2 cellular contexts compared by ENCODE assay signal in the genomic region with DNA sequence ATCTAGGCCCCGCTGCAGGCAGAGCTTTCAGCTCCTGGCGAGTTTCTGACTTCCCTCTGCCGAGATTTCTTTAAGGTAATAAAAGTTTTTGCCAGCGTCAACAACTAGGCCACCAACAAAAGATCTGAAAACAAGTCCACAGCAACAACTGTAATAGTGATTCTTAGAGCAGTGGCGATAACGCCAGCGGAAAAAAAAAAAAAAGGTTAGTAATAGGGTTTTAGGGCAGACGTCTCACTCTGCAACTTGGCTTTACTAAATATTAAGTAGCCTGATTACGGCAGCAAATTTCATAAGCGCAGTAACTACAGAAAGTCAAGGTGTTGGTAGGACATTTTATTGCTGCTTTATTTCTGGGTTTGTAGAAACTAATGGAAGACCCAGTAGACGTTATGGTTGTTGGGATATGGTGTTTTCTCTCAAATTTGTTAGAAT.
TF ChIP-seq lines count a peak whose summit lies in the region.

No MANE protein-coding gene starts in this region.

TF ChIP-seq in SK-N-SH, 30 proteins besides CTCF, POLR2A, EP300 and RAD21 (continued from another document):
- TF ChIP-seq ZBTB33 (IDR thresholded peaks at IDR 0.05; ENCODE audit: borderline replicate concordance, low read depth) (no peak), YY1 (IDR thresholded peaks at IDR 0.05; ENCODE audit: low read depth) (no peak), TEAD4 (IDR thresholded peaks at IDR 0.05; ENCODE audit: borderline replicate concordance, insufficient read depth) (no peak)
TF ChIP-seq in SK-N-SH: peak in this region for 2.

TF ChIP-seq in SK-N-SH treated with all-trans-retinoic acid at 6 μM for 48 hours, 23 proteins besides CTCF, POLR2A, EP300 and RAD21 (continued from another document):
- TF ChIP-seq CREB5 (CRISPR knock-in tag; IDR thresholded peaks at IDR 0.05; ENCODE audit: low read depth) (no peak), RARB (CRISPR knock-in tag; IDR thresholded peaks at IDR 0.05) (no peak), ARNTL (CRISPR knock-in tag; IDR thresholded peaks at IDR 0.05; ENCODE audit: borderline replicate concordance, low read depth) (no peak), CSDC2 (CRISPR knock-in tag; IDR thresholded peaks at IDR 0.05) (no peak), ESRRG (CRISPR knock-in tag; IDR thresholded peaks at IDR 0.05) (no peak), TCF4 (CRISPR knock-in tag; IDR thresholded peaks at IDR 0.05; ENCODE audit: borderline replicate concordance) (no peak), ZFP30 (CRISPR knock-in tag; IDR thresholded peaks at IDR 0.05) (no peak)
- TF ChIP-seq, protein P1, sequence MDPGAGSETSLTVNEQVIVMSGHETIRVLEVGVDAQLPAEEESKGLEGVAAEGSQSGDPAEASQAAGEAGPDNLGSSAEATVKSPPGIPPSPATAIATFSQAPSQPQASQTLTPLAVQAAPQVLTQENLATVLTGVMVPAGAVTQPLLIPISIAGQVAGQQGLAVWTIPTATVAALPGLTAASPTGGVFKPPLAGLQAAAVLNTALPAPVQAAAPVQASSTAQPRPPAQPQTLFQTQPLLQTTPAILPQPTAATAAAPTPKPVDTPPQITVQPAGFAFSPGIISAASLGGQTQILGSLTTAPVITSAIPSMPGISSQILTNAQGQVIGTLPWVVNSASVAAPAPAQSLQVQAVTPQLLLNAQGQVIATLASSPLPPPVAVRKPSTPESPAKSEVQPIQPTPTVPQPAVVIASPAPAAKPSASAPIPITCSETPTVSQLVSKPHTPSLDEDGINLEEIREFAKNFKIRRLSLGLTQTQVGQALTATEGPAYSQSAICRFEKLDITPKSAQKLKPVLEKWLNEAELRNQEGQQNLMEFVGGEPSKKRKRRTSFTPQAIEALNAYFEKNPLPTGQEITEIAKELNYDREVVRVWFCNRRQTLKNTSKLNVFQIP (CRISPR knock-in tag; IDR thresholded peaks at IDR 0.05; ENCODE audit: borderline replicate concordance, low read depth), result no peak
